1 cellular context compared by ENCODE assay signal in the genomic region with DNA sequence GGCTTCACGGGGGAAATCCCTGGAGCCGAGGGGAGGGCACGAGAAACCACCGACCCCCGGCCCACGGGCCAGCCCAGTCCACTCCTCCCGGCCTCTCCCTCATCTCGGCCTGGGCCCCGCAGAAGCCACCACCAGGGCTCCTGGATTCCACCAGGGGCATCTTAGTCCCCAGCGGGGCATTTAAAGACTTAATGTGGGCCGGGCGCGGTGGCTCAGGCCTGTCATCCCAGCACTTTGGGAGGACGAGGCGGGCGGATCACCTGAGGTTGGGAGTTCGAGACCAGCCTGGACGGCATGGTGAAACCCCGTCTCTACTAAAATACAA.
TF ChIP-seq lines count a peak whose summit lies in the region.

No MANE protein-coding gene starts in this region.

TF ChIP-seq in endothelial cell of umbilical vein, 7 proteins besides CTCF, POLR2A, EP300 and RAD21 (continued from another document):
- TF ChIP-seq, protein P1, sequence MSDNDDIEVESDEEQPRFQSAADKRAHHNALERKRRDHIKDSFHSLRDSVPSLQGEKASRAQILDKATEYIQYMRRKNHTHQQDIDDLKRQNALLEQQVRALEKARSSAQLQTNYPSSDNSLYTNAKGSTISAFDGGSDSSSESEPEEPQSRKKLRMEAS (IDR thresholded peaks at IDR 0.05; ENCODE audit: insufficient read depth, insufficient read length), result no peak
- TF ChIP-seq JUN (IDR thresholded peaks at IDR 0.05; ENCODE audit: borderline replicate concordance, insufficient read depth, insufficient read length, low read depth), result no peak
- no peak for TF ChIP-seq MYC (IDR thresholded peaks at IDR 0.05; ENCODE audit: low read depth, low read length)
- TF ChIP-seq FOS (IDR thresholded peaks at IDR 0.05; ENCODE audit: borderline replicate concordance, insufficient read depth, low read length), result no peak
- TF ChIP-seq GATA2 (IDR thresholded peaks at IDR 0.05; ENCODE audit: insufficient read depth, insufficient read length, low read depth, low read length), result no peak
- TF ChIP-seq EZH2 (IDR thresholded peaks at IDR 0.05; ENCODE audit: borderline replicate concordance, low read depth, low read length, severe bottlenecking), result no peak
TF ChIP-seq in endothelial cell of umbilical vein: peak in this region for 0.
